In genomic region chr3:154175041-154175440, GRCh38 we compare ENCODE assay signal across 27 cellular contexts.
"Had no signal": no experiment of that assay in that cellular context is flagged by ENCODE, and none has a peak within 500 bp of the region (broad histone marks: within the 10 kb centered on the region; RNA-seq: fewer than 3 reads in every experiment).

No MANE protein-coding gene starts in this region.

- H3K4me1 Mint-ChIP-seq: naive B cell; natural killer cell; stimulated activated effector memory CD8-positive, alpha-beta T cell treated with anti-CD3 and anti-CD28 coated beads, Interleukin-12 subunit alpha, Interleukin-12 subunit beta, amount 100 ng/mL, for 72 hours had no signal

- H3K27ac ChIP-seq: heart right ventricle, hepatocyte, left lung, lower lobe of right lung, ovary, prostate gland, skin epidermis, spleen, suprapubic skin, thoracic aorta, tibial artery, upper lobe of right lung had no signal

- H3K27ac Mint-ChIP-seq: naive B cell; natural killer cell; stimulated activated effector memory CD8-positive, alpha-beta T cell treated with anti-CD3 and anti-CD28 coated beads, Interleukin-12 subunit alpha, Interleukin-12 subunit beta, amount 100 ng/mL, for 72 hours; stimulated activated naive CD8-positive, alpha-beta T cell treated with anti-CD3 and anti-CD28 coated beads, Interleukin-15, Interleukin-2, amounts not matched to agents 100 ng/mL and 50 ng/mL, for 24 hours had no signal

- H3K4me1 ChIP-seq: left lung, lower lobe of right lung, prostate gland, spleen, suprapubic skin had no signal

- H3K27me3 ChIP-seq: heart right ventricle, hepatocyte, left lung, ovary, spleen, suprapubic skin, tibial artery, upper lobe of right lung had no signal

- DNase-seq: heart right ventricle; kidney glomerular epithelial cell; left cardiac atrium; left lung; lower lobe of right lung; mammary epithelial cell; mesenchymal stem cell; naive B cell; natural killer cell; ovary; retina; right cardiac atrium; spleen; stimulated activated CD4-positive, alpha-beta T cell treated with anti-CD3 and anti-CD28 coated beads, Interleukin-4, amount 100 ng/mL, for 24 hours; stimulated activated naive CD4-positive, alpha-beta T cell; tibial artery; trophoblast cell; upper lobe of right lung had no signal

- H3K4me3 Mint-ChIP-seq: naive B cell; natural killer cell; stimulated activated effector memory CD8-positive, alpha-beta T cell treated with anti-CD3 and anti-CD28 coated beads, Interleukin-12 subunit alpha, Interleukin-12 subunit beta, amount 100 ng/mL, for 72 hours; stimulated activated naive CD8-positive, alpha-beta T cell treated with anti-CD3 and anti-CD28 coated beads, Interleukin-15, Interleukin-2, amounts not matched to agents 100 ng/mL and 50 ng/mL, for 24 hours had no signal

- FAIRE-seq: keratinocyte, urothelium cell line had no signal

- H3K36me3 Mint-ChIP-seq: naive B cell; natural killer cell; stimulated activated effector memory CD8-positive, alpha-beta T cell treated with anti-CD3 and anti-CD28 coated beads, Interleukin-12 subunit alpha, Interleukin-12 subunit beta, amount 100 ng/mL, for 72 hours had no signal

- H3K9me3 ChIP-seq: left lung, lower lobe of right lung, ovary, prostate gland, spleen, suprapubic skin, thoracic aorta, tibial artery, upper lobe of right lung had no signal

- H3K9me3 Mint-ChIP-seq: natural killer cell; stimulated activated effector memory CD8-positive, alpha-beta T cell treated with anti-CD3 and anti-CD28 coated beads, Interleukin-12 subunit alpha, Interleukin-12 subunit beta, amount 100 ng/mL, for 72 hours; stimulated activated naive CD8-positive, alpha-beta T cell treated with anti-CD3 and anti-CD28 coated beads, Interleukin-15, Interleukin-2, amounts not matched to agents 100 ng/mL and 50 ng/mL, for 24 hours had no signal

- H3K36me3 ChIP-seq: heart right ventricle, left lung, lower lobe of right lung, ovary, prostate gland, spleen, suprapubic skin, thoracic aorta, tibial artery, upper lobe of right lung had no signal

- H3K4me3 ChIP-seq: heart right ventricle, hepatocyte, left lung, lower lobe of right lung, ovary, prostate gland, skin epidermis, spleen, suprapubic skin, thoracic aorta, tibial artery, upper lobe of right lung had no signal
